Comparison of ENCODE assay signal across 9 cellular contexts in genomic region chr17:31320231-31320630, GRCh38. TPM values are rescaled to one million over a fixed set of nuclear protein-coding genes. Genes with fewer than 3 reads are reported as not detected.
DNase-seq lines count a peak whose midpoint lies in the region; ATAC-seq, FAIRE-seq and TF ChIP-seq lines count a peak whose summit lies in the region.
"Had no signal": no experiment of that assay in that cellular context is flagged by ENCODE, and none has a peak within 500 bp of the region (broad histone marks: within the 10 kb centered on the region; RNA-seq: fewer than 3 reads in every experiment).

No MANE protein-coding gene starts in this region.

- peaks cover 13% of the 10 kb centered on the region for H3K36me3 Mint-ChIP-seq in stimulated activated memory B cell treated with anti-CD40 and anti-IgM and Interleukin-4, amounts not matched to agents 10 μg/mL and 1 μg/mL and 100 μg/mL, for 72 hours

- H3K9me2 ChIP-seq in OCI-LY7 (ENCODE audit: insufficient read depth, low read length) (no peaks in the 10 kb centered on the region), PC-3 (replicated peaks; ENCODE audit: low read length) (no peaks in the 10 kb centered on the region)

- H3K27ac ChIP-seq in OCI-LY7 (ENCODE audit: low read depth, low read length, poor library complexity, severe bottlenecking), result peak overlapping the region; percentile 97
- peak overlapping the region; percentile 7 to 98 (median 94) for H3K27ac ChIP-seq in dorsolateral prefrontal cortex
- H3K27ac ChIP-seq in PC-3 (ENCODE audit: low read length), result no peak overlapping the region
- H3K27ac ChIP-seq: KMS-11, VCaP had no signal

- H3K9me3 ChIP-seq in OCI-LY7 (ENCODE audit: low read length) (no peaks in the 10 kb centered on the region), PC-3 (ENCODE audit: low read length) (no peaks in the 10 kb centered on the region)

- TF ChIP-seq CTCF in OCI-LY7 (conservative IDR thresholded peaks at IDR 0.05; ENCODE audit: low read length) (no peak), dorsolateral prefrontal cortex (IDR thresholded peaks at IDR 0.05 in 54 of 56, conservative IDR thresholded peaks at IDR 0.05 in 2 of 56; ENCODE audit: low read depth in 1 of 56, partially characterized antibody in 56 of 56) (no peak), PC-3 (conservative IDR thresholded peaks at IDR 0.05; ENCODE audit: low read depth, low read length) (no peak)

- H3K79me2 ChIP-seq in OCI-LY7 (ENCODE audit: insufficient read depth, low read depth, low read length), result peaks cover 72% of the 10 kb centered on the region
- no peaks in the 10 kb centered on the region for H3K79me2 ChIP-seq in PC-3 (ENCODE audit: low read length)

- no peaks in the 10 kb centered on the region for H3K9me3 Mint-ChIP-seq in stimulated activated memory B cell treated with anti-CD40 and anti-IgM and Interleukin-4, amounts not matched to agents 10 μg/mL and 1 μg/mL and 100 μg/mL, for 72 hours

- H3K4me1 Mint-ChIP-seq in stimulated activated memory B cell treated with anti-CD40 and anti-IgM and Interleukin-4, amounts not matched to agents 10 μg/mL and 1 μg/mL and 100 μg/mL, for 72 hours, result peaks cover 24% of the 10 kb centered on the region

- H3K4me1 ChIP-seq in OCI-LY7 (ENCODE audit: insufficient read depth, low read length, poor library complexity, severe bottlenecking) (peaks cover 37% of the 10 kb centered on the region), PC-3 (ENCODE audit: insufficient read depth, low read length) (peaks cover 18% of the 10 kb centered on the region)

- H3K27me3 ChIP-seq in dorsolateral prefrontal cortex, result no peaks in the 10 kb centered on the region
- no peaks in the 10 kb centered on the region for H3K27me3 ChIP-seq in PC-3 (ENCODE audit: low read length)

- intact Hi-C loops in OCI-LY7 (cut with micrococcal nuclease; ENCODE audit: unreplicated experiment), result no loop called here
- intact Hi-C loops in dorsolateral prefrontal cortex (cut with DNase I), result loop anchor here in 1 of 2 donors (2.0 to 10.0 kb wide), 3 partner anchors 25 to 225 kb away; partner anchors contain the start of gene NF1
- intact Hi-C loops in PC-3 (cut with micrococcal nuclease), result loop anchor here (5.0 kb wide), 1 partner anchor 73 kb away; no protein-coding TSS in a partner anchor

- H3F3A ChIP-seq in PC-3 (ENCODE audit: low read length, unreplicated experiment), result no peaks in the 10 kb centered on the region

- H4K20me1 ChIP-seq in OCI-LY7 (ENCODE audit: insufficient read depth, low read length), result no peaks in the 10 kb centered on the region
- H4K20me1 ChIP-seq in PC-3 (ENCODE audit: low read length), result no peaks in the 10 kb centered on the region

- no peaks in the 10 kb centered on the region for H3K27me3 Mint-ChIP-seq in stimulated activated memory B cell treated with anti-CD40 and anti-IgM and Interleukin-4, amounts not matched to agents 10 μg/mL and 1 μg/mL and 100 μg/mL, for 72 hours

- BruUV-seq in OCI-LY7 (replicated peaks; lab: Mats Ljungman, UMichigan) (no TSS peak), PC-3 (replicated peaks; lab: Mats Ljungman, UMichigan) (no TSS peak)

- H3K36me3 ChIP-seq in OCI-LY7 (ENCODE audit: insufficient read depth, low read length) (peaks cover 6% of the 10 kb centered on the region; the same call in 1 of the 2 replicates), PC-3 (ENCODE audit: low read depth, low read length) (no peaks in the 10 kb centered on the region)

- POLR2A ChIA-PET in OCI-LY7 (lab: Charles Lee) (interaction anchor here (0.5 to 2.7 kb wide), 11 partner anchors 8 to 1387 kb away, joined by 3 to 71 read pairs (median 4); no protein-coding TSS in a partner anchor), PC-3 (lab: Charles Lee; ENCODE audit: unreplicated experiment) (no interaction called here)

- peak overlapping the region; percentile 82 for H3K4me3 Mint-ChIP-seq in stimulated activated memory B cell treated with anti-CD40 and anti-IgM and Interleukin-4, amounts not matched to agents 10 μg/mL and 1 μg/mL and 100 μg/mL, for 72 hours

- DNase-seq in GM19239 (ENCODE audit: insufficient read length, low spot score), result no peak
- DNase-seq in OCI-LY7 (ENCODE audit: low spot score), result peak; percentile 61
- no peak for DNase-seq in dorsolateral prefrontal cortex
- DNase-seq in PC-3, result no peak

- no peak for ATAC-seq in stimulated activated memory B cell treated with anti-CD40 and anti-IgM and Interleukin-4, amounts not matched to agents 10 μg/mL and 1 μg/mL and 100 μg/mL, for 72 hours
- ATAC-seq in HG02798 (IDR thresholded peaks at IDR 0.05; ENCODE audit: poor library complexity, unreplicated experiment), result no peak
- no peak for ATAC-seq in PC-3
- no peak for ATAC-seq in HG03442 (IDR thresholded peaks at IDR 0.05; ENCODE audit: unreplicated experiment)

- CTCF ChIA-PET in OCI-LY7 (lab: Charles Lee; ENCODE audit: unreplicated experiment), result no interaction called here
- CTCF ChIA-PET in PC-3 (lab: Charles Lee), result no interaction called here

- no peak overlapping the region for H3K9ac ChIP-seq in PC-3 (ENCODE audit: low read length)
- H3K9ac ChIP-seq: KMS-11 had no signal

- H2AFZ ChIP-seq in OCI-LY7 (ENCODE audit: low read length) (no peak overlapping the region; the same call in 1 of the 2 replicates), PC-3 (ENCODE audit: low read length) (no peak overlapping the region)

- H3K27ac Mint-ChIP-seq in stimulated activated memory B cell treated with anti-CD40 and anti-IgM and Interleukin-4, amounts not matched to agents 10 μg/mL and 1 μg/mL and 100 μg/mL, for 72 hours, result peak overlapping the region; percentile 87

- H3K4me2 ChIP-seq in OCI-LY7 (ENCODE audit: low read length) (peak overlapping the region; percentile 93), PC-3 (ENCODE audit: low read length) (no peak overlapping the region)
- H3K4me2 ChIP-seq: KMS-11 had no signal

- peak; percentile 59 for FAIRE-seq in GM19239 (lab: Jason Lieb, UNC)

- H3K4me3 ChIP-seq in OCI-LY7 (ENCODE audit: low read depth, low read length, poor library complexity, severe bottlenecking) (peak overlapping the region; percentile 77), dorsolateral prefrontal cortex (peak overlapping the region; percentile 25 to 78 (median 55)), PC-3 (ENCODE audit: low read length) (no peak overlapping the region)

RNA-seq across cellular contexts. Expression of gene EVI2A, which starts 1.2 kb away (rescaled TPM):
- 11.6 and 14.1 TPM in 2 replicates for total RNA-seq in OCI-LY7 (2014; rRNA removed; shearing (Covaris generic))
- total RNA-seq in OCI-LY7 (2022), result 28.1 and 31.3 TPM in 2 replicates
- total RNA-seq in dorsolateral prefrontal cortex, result 100 to 1,000 TPM in 14 of 120 experiments, 10 to 100 TPM in 104, 1 to 10 TPM in 2; 7.6 to 203 (median 47.5) TPM
- 0.92 TPM in 1 of 2 replicates, not detected in the other for total RNA-seq in PC-3 (2014; rRNA removed)

RNA-seq across cellular contexts. Expression of gene EVI2B, which starts 6.4 kb away (rescaled TPM):
- 14.5 and 17.4 TPM in 2 replicates for total RNA-seq in OCI-LY7 (2014; rRNA removed; shearing (Covaris generic))
- total RNA-seq in OCI-LY7 (2022) (71.0 and 85.1 TPM in 2 replicates), dorsolateral prefrontal cortex (10 to 100 TPM in 16 of 120 experiments, 1 to 10 TPM in 103, under 1 TPM in 1; 0.97 to 17.5 (median 5.9) TPM), PC-3 (2014; rRNA removed) (0.11 TPM in 1 of 2 replicates, not detected in the other)

RNA-seq across cellular contexts. Expression of gene OMG, which starts 23.2 kb away (rescaled TPM):
- 0.32 and 0.46 TPM in 2 replicates for total RNA-seq in OCI-LY7 (2014; rRNA removed; shearing (Covaris generic))
- total RNA-seq in OCI-LY7 (2022), result 1.4 TPM in 2 replicates
- total RNA-seq in dorsolateral prefrontal cortex, result 100 to 1,000 TPM in 68 of 120 experiments, 10 to 100 TPM in 52; 33.8 to 177 (median 105) TPM
- not detected in 2 replicates for total RNA-seq in PC-3 (2014; rRNA removed)

Comparison
In these comparisons a context has a peak if more than half of its experiments do, and no peak if none do; other contexts are left out.
1. RNA of gene OMG, which starts 23.2 kb away (total RNA-seq): 33.8 to 177 TPM in dorsolateral prefrontal cortex; 0.32 to 1.4 TPM in OCI-LY7 and not detected in PC-3; every median in the first group is over 10 times any median in the second.